ENCODE assay signal across 1 cellular context in the genomic region with DNA sequence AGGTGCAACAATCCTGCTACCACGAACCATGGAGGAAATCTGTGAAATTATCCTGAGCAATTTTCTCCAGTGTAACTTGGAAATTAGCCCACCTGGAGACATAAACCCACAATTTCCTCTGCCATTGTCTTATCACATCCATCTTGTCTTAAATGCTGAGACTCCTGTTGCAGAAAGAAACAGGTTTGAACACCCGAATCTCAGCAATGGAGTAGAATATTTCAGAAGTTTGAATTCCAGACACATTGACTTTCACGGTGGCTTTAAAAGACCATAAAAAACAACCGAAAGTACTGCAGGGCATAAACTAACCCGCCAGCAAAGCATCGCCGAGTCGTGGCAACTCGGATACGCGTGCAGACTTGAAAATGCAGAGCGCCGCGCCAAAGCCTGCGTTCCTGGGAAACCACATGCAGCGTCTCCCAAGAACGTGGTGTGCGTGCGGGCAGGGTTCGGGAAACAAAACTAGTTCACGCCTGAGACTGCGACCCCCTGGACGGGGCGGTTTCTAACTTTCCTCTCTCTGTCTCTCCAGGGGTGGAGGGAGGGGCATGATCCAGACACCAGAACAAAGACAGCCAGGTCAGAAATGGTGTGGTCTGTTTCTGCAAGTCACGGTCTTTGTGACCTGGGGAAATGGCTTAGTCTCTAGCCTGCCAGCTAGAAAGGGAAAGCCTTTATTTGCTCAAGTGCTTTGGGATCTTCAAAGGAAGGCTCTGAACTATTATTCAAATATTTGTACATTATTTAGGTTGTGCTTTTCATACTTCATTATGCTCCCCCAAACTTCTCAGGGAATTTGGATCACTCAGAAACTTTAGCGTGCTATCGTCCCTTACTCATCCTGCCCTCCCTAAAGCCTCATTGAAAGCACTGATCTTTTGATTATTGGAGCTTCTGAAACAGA.
TF ChIP-seq lines count a peak whose summit lies in the region.

No MANE protein-coding gene starts in this region.

TF ChIP-seq in HepG2, 621 proteins besides CTCF, POLR2A, EP300 and RAD21 (continued from another document):
- TF ChIP-seq, protein P1, sequence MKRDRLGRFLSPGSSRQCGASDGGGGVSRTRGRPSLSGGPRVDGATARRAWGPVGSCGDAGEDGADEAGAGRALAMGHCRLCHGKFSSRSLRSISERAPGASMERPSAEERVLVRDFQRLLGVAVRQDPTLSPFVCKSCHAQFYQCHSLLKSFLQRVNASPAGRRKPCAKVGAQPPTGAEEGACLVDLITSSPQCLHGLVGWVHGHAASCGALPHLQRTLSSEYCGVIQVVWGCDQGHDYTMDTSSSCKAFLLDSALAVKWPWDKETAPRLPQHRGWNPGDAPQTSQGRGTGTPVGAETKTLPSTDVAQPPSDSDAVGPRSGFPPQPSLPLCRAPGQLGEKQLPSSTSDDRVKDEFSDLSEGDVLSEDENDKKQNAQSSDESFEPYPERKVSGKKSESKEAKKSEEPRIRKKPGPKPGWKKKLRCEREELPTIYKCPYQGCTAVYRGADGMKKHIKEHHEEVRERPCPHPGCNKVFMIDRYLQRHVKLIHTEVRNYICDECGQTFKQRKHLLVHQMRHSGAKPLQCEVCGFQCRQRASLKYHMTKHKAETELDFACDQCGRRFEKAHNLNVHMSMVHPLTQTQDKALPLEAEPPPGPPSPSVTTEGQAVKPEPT (CRISPR knock-in tag; IDR thresholded peaks at IDR 0.05; ENCODE audit: low read depth) = no peak
- TF ChIP-seq EZH2 (conservative IDR thresholded peaks at IDR 0.05; ENCODE audit: low read depth, low read length) = no peak
- TF ChIP-seq NR1H2 (CRISPR knock-in tag; IDR thresholded peaks at IDR 0.05; ENCODE audit: borderline replicate concordance, low read depth) = no peak
- TF ChIP-seq NFIC (IDR thresholded peaks at IDR 0.05; ENCODE audit: low read length) = no peak
- no peak for TF ChIP-seq JDP2 (CRISPR knock-in tag; IDR thresholded peaks at IDR 0.05; ENCODE audit: borderline replicate concordance)
- TF ChIP-seq HNRNPLL (IDR thresholded peaks at IDR 0.05; ENCODE audit: low read depth, low read length, poor library complexity, severe bottlenecking) = peak; percentile 32
- TF ChIP-seq, protein P2, sequence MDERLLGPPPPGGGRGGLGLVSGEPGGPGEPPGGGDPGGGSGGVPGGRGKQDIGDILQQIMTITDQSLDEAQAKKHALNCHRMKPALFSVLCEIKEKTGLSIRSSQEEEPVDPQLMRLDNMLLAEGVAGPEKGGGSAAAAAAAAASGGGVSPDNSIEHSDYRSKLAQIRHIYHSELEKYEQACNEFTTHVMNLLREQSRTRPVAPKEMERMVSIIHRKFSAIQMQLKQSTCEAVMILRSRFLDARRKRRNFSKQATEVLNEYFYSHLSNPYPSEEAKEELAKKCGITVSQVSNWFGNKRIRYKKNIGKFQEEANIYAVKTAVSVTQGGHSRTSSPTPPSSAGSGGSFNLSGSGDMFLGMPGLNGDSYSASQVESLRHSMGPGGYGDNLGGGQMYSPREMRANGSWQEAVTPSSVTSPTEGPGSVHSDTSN (CRISPR knock-in tag; IDR thresholded peaks at IDR 0.05) = no peak
- no peak for TF ChIP-seq PHF5A (CRISPR knock-in tag; IDR thresholded peaks at IDR 0.05; ENCODE audit: low read depth, unreplicated experiment)
- no peak for TF ChIP-seq RARA (CRISPR knock-in tag; IDR thresholded peaks at IDR 0.05)
- no peak for TF ChIP-seq WIZ (CRISPR knock-in tag; IDR thresholded peaks at IDR 0.05)
- no peak for TF ChIP-seq MIXL1 (CRISPR knock-in tag; IDR thresholded peaks at IDR 0.05)
- TF ChIP-seq ZNF557 (CRISPR knock-in tag; IDR thresholded peaks at IDR 0.05) = no peak
- peak; percentile 8; the same call in 1 of the 2 replicates for TF ChIP-seq TCF7 (IDR thresholded peaks at IDR 0.05; ENCODE audit: low read depth)
- TF ChIP-seq, protein P3, sequence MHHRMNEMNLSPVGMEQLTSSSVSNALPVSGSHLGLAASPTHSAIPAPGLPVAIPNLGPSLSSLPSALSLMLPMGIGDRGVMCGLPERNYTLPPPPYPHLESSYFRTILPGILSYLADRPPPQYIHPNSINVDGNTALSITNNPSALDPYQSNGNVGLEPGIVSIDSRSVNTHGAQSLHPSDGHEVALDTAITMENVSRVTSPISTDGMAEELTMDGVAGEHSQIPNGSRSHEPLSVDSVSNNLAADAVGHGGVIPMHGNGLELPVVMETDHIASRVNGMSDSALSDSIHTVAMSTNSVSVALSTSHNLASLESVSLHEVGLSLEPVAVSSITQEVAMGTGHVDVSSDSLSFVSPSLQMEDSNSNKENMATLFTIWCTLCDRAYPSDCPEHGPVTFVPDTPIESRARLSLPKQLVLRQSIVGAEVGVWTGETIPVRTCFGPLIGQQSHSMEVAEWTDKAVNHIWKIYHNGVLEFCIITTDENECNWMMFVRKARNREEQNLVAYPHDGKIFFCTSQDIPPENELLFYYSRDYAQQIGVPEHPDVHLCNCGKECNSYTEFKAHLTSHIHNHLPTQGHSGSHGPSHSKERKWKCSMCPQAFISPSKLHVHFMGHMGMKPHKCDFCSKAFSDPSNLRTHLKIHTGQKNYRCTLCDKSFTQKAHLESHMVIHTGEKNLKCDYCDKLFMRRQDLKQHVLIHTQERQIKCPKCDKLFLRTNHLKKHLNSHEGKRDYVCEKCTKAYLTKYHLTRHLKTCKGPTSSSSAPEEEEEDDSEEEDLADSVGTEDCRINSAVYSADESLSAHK (CRISPR knock-in tag; IDR thresholded peaks at IDR 0.05; ENCODE audit: borderline replicate concordance) = no peak
- TF ChIP-seq ZSCAN21 (CRISPR knock-in tag; IDR thresholded peaks at IDR 0.05; ENCODE audit: borderline replicate concordance) = no peak
- no peak for TF ChIP-seq HNRNPK (IDR thresholded peaks at IDR 0.05; ENCODE audit: low read depth, low read length, poor library complexity, severe bottlenecking)
- TF ChIP-seq GATAD1 (CRISPR knock-in tag; IDR thresholded peaks at IDR 0.05) = no peak
- no peak for TF ChIP-seq PTBP1 (IDR thresholded peaks at IDR 0.05; ENCODE audit: low read depth, low read length, poor library complexity, severe bottlenecking)
- TF ChIP-seq, protein P4, sequence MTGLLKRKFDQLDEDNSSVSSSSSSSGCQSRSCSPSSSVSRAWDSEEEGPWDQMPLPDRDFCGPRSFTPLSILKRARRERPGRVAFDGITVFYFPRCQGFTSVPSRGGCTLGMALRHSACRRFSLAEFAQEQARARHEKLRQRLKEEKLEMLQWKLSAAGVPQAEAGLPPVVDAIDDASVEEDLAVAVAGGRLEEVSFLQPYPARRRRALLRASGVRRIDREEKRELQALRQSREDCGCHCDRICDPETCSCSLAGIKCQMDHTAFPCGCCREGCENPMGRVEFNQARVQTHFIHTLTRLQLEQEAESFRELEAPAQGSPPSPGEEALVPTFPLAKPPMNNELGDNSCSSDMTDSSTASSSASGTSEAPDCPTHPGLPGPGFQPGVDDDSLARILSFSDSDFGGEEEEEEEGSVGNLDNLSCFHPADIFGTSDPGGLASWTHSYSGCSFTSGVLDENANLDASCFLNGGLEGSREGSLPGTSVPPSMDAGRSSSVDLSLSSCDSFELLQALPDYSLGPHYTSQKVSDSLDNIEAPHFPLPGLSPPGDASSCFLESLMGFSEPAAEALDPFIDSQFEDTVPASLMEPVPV (CRISPR knock-in tag; IDR thresholded peaks at IDR 0.05) = no peak
- no peak for TF ChIP-seq GTF2F1 (IDR thresholded peaks at IDR 0.05; ENCODE audit: low read length)
- TF ChIP-seq, protein P5, sequence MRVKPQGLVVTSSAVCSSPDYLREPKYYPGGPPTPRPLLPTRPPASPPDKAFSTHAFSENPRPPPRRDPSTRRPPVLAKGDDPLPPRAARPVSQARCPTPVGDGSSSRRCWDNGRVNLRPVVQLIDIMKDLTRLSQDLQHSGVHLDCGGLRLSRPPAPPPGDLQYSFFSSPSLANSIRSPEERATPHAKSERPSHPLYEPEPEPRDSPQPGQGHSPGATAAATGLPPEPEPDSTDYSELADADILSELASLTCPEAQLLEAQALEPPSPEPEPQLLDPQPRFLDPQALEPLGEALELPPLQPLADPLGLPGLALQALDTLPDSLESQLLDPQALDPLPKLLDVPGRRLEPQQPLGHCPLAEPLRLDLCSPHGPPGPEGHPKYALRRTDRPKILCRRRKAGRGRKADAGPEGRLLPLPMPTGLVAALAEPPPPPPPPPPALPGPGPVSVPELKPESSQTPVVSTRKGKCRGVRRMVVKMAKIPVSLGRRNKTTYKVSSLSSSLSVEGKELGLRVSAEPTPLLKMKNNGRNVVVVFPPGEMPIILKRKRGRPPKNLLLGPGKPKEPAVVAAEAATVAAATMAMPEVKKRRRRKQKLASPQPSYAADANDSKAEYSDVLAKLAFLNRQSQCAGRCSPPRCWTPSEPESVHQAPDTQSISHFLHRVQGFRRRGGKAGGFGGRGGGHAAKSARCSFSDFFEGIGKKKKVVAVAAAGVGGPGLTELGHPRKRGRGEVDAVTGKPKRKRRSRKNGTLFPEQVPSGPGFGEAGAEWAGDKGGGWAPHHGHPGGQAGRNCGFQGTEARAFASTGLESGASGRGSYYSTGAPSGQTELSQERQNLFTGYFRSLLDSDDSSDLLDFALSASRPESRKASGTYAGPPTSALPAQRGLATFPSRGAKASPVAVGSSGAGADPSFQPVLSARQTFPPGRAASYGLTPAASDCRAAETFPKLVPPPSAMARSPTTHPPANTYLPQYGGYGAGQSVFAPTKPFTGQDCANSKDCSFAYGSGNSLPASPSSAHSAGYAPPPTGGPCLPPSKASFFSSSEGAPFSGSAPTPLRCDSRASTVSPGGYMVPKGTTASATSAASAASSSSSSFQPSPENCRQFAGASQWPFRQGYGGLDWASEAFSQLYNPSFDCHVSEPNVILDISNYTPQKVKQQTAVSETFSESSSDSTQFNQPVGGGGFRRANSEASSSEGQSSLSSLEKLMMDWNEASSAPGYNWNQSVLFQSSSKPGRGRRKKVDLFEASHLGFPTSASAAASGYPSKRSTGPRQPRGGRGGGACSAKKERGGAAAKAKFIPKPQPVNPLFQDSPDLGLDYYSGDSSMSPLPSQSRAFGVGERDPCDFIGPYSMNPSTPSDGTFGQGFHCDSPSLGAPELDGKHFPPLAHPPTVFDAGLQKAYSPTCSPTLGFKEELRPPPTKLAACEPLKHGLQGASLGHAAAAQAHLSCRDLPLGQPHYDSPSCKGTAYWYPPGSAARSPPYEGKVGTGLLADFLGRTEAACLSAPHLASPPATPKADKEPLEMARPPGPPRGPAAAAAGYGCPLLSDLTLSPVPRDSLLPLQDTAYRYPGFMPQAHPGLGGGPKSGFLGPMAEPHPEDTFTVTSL (CRISPR knock-in tag; IDR thresholded peaks at IDR 0.05; ENCODE audit: borderline replicate concordance) = no peak
- no peak for TF ChIP-seq RFX3 (CRISPR knock-in tag; IDR thresholded peaks at IDR 0.05)
- TF ChIP-seq, protein P6, sequence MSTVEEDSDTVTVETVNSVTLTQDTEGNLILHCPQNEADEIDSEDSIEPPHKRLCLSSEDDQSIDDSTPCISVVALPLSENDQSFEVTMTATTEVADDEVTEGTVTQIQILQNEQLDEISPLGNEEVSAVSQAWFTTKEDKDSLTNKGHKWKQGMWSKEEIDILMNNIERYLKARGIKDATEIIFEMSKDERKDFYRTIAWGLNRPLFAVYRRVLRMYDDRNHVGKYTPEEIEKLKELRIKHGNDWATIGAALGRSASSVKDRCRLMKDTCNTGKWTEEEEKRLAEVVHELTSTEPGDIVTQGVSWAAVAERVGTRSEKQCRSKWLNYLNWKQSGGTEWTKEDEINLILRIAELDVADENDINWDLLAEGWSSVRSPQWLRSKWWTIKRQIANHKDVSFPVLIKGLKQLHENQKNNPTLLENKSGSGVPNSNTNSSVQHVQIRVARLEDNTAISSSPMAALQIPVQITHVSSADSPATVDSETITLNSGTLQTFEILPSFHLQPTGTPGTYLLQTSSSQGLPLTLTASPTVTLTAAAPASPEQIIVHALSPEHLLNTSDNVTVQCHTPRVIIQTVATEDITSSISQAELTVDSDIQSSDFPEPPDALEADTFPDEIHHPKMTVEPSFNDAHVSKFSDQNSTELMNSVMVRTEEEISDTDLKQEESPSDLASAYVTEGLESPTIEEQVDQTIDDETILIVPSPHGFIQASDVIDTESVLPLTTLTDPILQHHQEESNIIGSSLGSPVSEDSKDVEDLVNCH (CRISPR knock-in tag; IDR thresholded peaks at IDR 0.05) = no peak
- TF ChIP-seq, protein P7, sequence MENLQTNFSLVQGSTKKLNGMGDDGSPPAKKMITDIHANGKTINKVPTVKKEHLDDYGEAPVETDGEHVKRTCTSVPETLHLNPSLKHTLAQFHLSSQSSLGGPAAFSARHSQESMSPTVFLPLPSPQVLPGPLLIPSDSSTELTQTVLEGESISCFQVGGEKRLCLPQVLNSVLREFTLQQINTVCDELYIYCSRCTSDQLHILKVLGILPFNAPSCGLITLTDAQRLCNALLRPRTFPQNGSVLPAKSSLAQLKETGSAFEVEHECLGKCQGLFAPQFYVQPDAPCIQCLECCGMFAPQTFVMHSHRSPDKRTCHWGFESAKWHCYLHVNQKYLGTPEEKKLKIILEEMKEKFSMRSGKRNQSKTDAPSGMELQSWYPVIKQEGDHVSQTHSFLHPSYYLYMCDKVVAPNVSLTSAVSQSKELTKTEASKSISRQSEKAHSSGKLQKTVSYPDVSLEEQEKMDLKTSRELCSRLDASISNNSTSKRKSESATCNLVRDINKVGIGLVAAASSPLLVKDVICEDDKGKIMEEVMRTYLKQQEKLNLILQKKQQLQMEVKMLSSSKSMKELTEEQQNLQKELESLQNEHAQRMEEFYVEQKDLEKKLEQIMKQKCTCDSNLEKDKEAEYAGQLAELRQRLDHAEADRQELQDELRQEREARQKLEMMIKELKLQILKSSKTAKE (CRISPR knock-in tag; IDR thresholded peaks at IDR 0.05; ENCODE audit: borderline replicate concordance) = no peak
- TF ChIP-seq ZNF788 (CRISPR knock-in tag; IDR thresholded peaks at IDR 0.05; ENCODE audit: borderline replicate concordance) = no peak
- TF ChIP-seq ZNF570 (CRISPR knock-in tag; IDR thresholded peaks at IDR 0.05; ENCODE audit: borderline replicate concordance) = no peak
- TF ChIP-seq ZNF776 (CRISPR knock-in tag; IDR thresholded peaks at IDR 0.05) = no peak
- TF ChIP-seq, protein P8, sequence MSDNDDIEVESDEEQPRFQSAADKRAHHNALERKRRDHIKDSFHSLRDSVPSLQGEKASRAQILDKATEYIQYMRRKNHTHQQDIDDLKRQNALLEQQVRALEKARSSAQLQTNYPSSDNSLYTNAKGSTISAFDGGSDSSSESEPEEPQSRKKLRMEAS (IDR thresholded peaks at IDR 0.05) = peak; percentile 40; the same call in 1 of the 2 replicates
- no peak for TF ChIP-seq BRD4 (CRISPR knock-in tag; IDR thresholded peaks at IDR 0.05)
- TF ChIP-seq SRSF4 (IDR thresholded peaks at IDR 0.05; ENCODE audit: low read depth, low read length, poor library complexity, severe bottlenecking) = no peak
- no peak for TF ChIP-seq ZNF232 (CRISPR knock-in tag; IDR thresholded peaks at IDR 0.05; ENCODE audit: borderline replicate concordance)
- no peak for TF ChIP-seq ZSCAN20 (CRISPR knock-in tag; IDR thresholded peaks at IDR 0.05; ENCODE audit: borderline replicate concordance)
